8 cellular contexts compared by ENCODE assay signal in genomic region chr1:66752000-66752592, GRCh38. TPM values are rescaled to one million over a fixed set of nuclear protein-coding genes. Genes with fewer than 3 reads are reported as not detected.
DNase-seq lines count a peak whose midpoint lies in the region; ATAC-seq, FAIRE-seq and TF ChIP-seq lines count a peak whose summit lies in the region.

TSS of gene DYNLT5 (plus strand) at chr1:66752459. CDS start at chr1:66754659, 2,200 bp downstream.

- H3K36me3 Mint-ChIP-seq in CD8-positive, alpha-beta T cell, result no peaks in the 10 kb centered on the region

- no peak within 1 kb of the TSS for H3K4me3 ChIP-seq in CD8-positive, alpha-beta T cell (ENCODE audit: low read depth, low read length)
- H3K4me3 ChIP-seq in GM12878, result no peak within 1 kb of the TSS
- H3K4me3 ChIP-seq in iPS DF 6.9 (ENCODE audit: low read length), result peak within 1 kb of the TSS; percentile 44; the same call in 1 of the 2 replicates

- TF ChIP-seq EP300 in GM12878 (IDR thresholded peaks at IDR 0.05; ENCODE audit: borderline replicate concordance in 1 of 2, control insufficient read depth in 1 of 2, low read depth in 2 of 2, low read length in 2 of 2), result no peak

- H3K36me3 ChIP-seq in CD8-positive, alpha-beta T cell (ENCODE audit: insufficient read depth, low read length), result no peaks in the 10 kb centered on the region
- no peaks in the 10 kb centered on the region for H3K36me3 ChIP-seq in GM12878 (ENCODE audit: control insufficient read depth in 2 of 2, insufficient read depth in 2 of 2, low read length in 1 of 2)
- no peaks in the 10 kb centered on the region for H3K36me3 ChIP-seq in iPS DF 6.9 (ENCODE audit: control insufficient read depth, insufficient read depth, low read length)

- H3K27ac Mint-ChIP-seq in CD8-positive, alpha-beta T cell, result no peak within 1 kb of the TSS

- WGBS in GM12878 (ENCODE audit: insufficient coverage, insufficient replicate concordance, low lambda C conversion rate, missing lambda C conversion rate), result 47% methylated on average over 32 of the region's 35 CpGs
- no CpG with 5 or more reads among the region's 35 CpGs for WGBS in iPS DF 6.9 (ENCODE audit: insufficient coverage, insufficient read length)

- no peaks in the 10 kb centered on the region for H3K79me2 ChIP-seq in GM12878 (ENCODE audit: control insufficient read depth, insufficient read depth, low read length)

- H3K27me3 Mint-ChIP-seq in CD8-positive, alpha-beta T cell (ENCODE audit: low read depth), result peaks cover 37% of the 10 kb centered on the region

- H2AFZ ChIP-seq in GM12878 (ENCODE audit: control insufficient read depth, low read depth, low read length), result no peak within 1 kb of the TSS

- H3K9me3 Mint-ChIP-seq in CD8-positive, alpha-beta T cell, result no peaks in the 10 kb centered on the region

- H3K9ac ChIP-seq in GM12878 (ENCODE audit: control insufficient read depth, insufficient read depth, low read length), result no peak within 1 kb of the TSS

- peak within 1 kb of the TSS; percentile 35; the same call in 1 of the 2 replicates for H3K4me2 ChIP-seq in GM12878 (ENCODE audit: control insufficient read depth, insufficient read depth)

- H3K9me3 ChIP-seq in CD8-positive, alpha-beta T cell (ENCODE audit: low read length), result no peaks in the 10 kb centered on the region
- H3K9me3 ChIP-seq in GM12878 (replicated peaks; ENCODE audit: control insufficient read depth, insufficient read depth, low read length), result no peaks in the 10 kb centered on the region
- H3K9me3 ChIP-seq in iPS DF 6.9 (ENCODE audit: control insufficient read depth, insufficient read depth, low read length), result no peaks in the 10 kb centered on the region

- H4K20me1 ChIP-seq in GM12878 (ENCODE audit: control insufficient read depth, insufficient read depth), result no peaks in the 10 kb centered on the region

- FAIRE-seq in GM12878 (lab: Jason Lieb, UNC), result no peak

- POLR2A ChIA-PET in CD8-positive, alpha-beta T cell (lab: Charles Lee), result no interaction called here
- POLR2A ChIA-PET in GM12878 (lab: Charles Lee), result no interaction called here

- peak; percentile 20; the same call in 1 of the 2 replicates for TF ChIP-seq RAD21 in GM12878 (IDR thresholded peaks at IDR 0.05; ENCODE audit: insufficient read depth, low read depth, low read length)

- SMC1A ChIA-PET in GM12878 (lab: Charles Lee; ENCODE audit: uncharacterized antibody, unreplicated experiment), result no interaction called here

- intact Hi-C loops in CD8-positive, alpha-beta T cell (cut with DNase I, micrococcal nuclease), result no loop called here
- intact Hi-C loops in GM12878 (cut with micrococcal nuclease; ENCODE audit: unreplicated experiment), result no loop called here

- no TSS peak for BruUV-seq in GM12878 (replicated peaks; lab: Mats Ljungman, UMichigan)

- in situ Hi-C loops in GM12878 (cut with MboI), result loop anchor here (25.0 kb wide), 1 partner anchor 735 kb away; no protein-coding TSS in a partner anchor

- RAD21 ChIA-PET in GM12878 (lab: Charles Lee; ENCODE audit: unreplicated experiment), result no interaction called here

- H3K4me1 ChIP-seq in CD8-positive, alpha-beta T cell (ENCODE audit: insufficient read depth, low read length), result peaks cover 12% of the 10 kb centered on the region
- H3K4me1 ChIP-seq in GM12878 (ENCODE audit: control insufficient read depth, insufficient read depth, low read length) (no peaks in the 10 kb centered on the region), iPS DF 6.9 (ENCODE audit: control insufficient read depth, insufficient read depth, low read length) (no peaks in the 10 kb centered on the region; the same call in 1 of the 2 replicates)

- peaks cover 20% of the 10 kb centered on the region for H3K27me3 ChIP-seq in CD8-positive, alpha-beta T cell (ENCODE audit: insufficient read depth, low read length)
- H3K27me3 ChIP-seq in GM12878 (replicated peaks in 1 of 2; ENCODE audit: control insufficient read depth in 2 of 2, insufficient read depth in 2 of 2, low read length in 1 of 2) (peaks cover 6 to 13% of the 10 kb centered on the region in 2 experiments; a peak in 3 of 4 replicates), iPS DF 6.9 (ENCODE audit: control insufficient read depth, insufficient read depth, low read length) (no peaks in the 10 kb centered on the region; the same call in 1 of the 2 replicates)

- CTCF ChIA-PET in CD8-positive, alpha-beta T cell (lab: Charles Lee), result interaction anchor here (2.0 kb wide), 1 partner anchor 462 kb away, joined by 5 read pairs; no protein-coding TSS in a partner anchor
- CTCF ChIA-PET in GM12878 (lab: Yijun Ruan, JAX), result no interaction called here

- no peak for TF ChIP-seq CTCF in CD8-positive, alpha-beta T cell (IDR thresholded peaks at IDR 0.05)
- no peak for TF ChIP-seq CTCF in GM12878 (IDR thresholded peaks at IDR 0.05 in 2 of 3, conservative IDR thresholded peaks at IDR 0.05 in 1 of 3; ENCODE audit: control insufficient read depth in 2 of 3, extremely low read depth in 1 of 3, insufficient read depth in 1 of 3, low read depth in 3 of 3, low read length in 3 of 3)

- no peak within 1 kb of the TSS for H3K27ac ChIP-seq in CD8-positive, alpha-beta T cell (ENCODE audit: low read depth, low read length)
- H3K27ac ChIP-seq in GM12878 (ENCODE audit: control insufficient read depth, insufficient read depth) (no peak within 1 kb of the TSS), iPS DF 6.9 (ENCODE audit: low read length) (no peak within 1 kb of the TSS)

- H3K4me1 Mint-ChIP-seq in CD8-positive, alpha-beta T cell (ENCODE audit: low read depth), result peaks cover 19% of the 10 kb centered on the region

- no peak for TF ChIP-seq POLR2A in GM12878 (IDR thresholded peaks at IDR 0.05; ENCODE audit: low read depth, low read length)

- H3K4me3 Mint-ChIP-seq in CD8-positive, alpha-beta T cell, result peak within 1 kb of the TSS; percentile 40

- DNase-seq in CD8-positive, alpha-beta T cell, result no peak
- no peak for DNase-seq in GM12878 (ENCODE audit: low read depth, low spot score)
- no peak for DNase-seq in iPS DF 6.9 (ENCODE audit: low read depth, low spot score)
- DNase-seq in retina, result peak; percentile 81
- DNase-seq in activated CD4-positive, CD25-positive, alpha-beta regulatory T cell treated with anti-CD3 and anti-CD28 coated beads, Interleukin-2, amount 50 U/mL, for 72 hours, result no peak

- no peak for ATAC-seq in CD8-positive, alpha-beta T cell
- peak; percentile 63 for ATAC-seq in HG03442 (IDR thresholded peaks at IDR 0.05; ENCODE audit: unreplicated experiment)
- ATAC-seq in GM12878, result peak; percentile 37
- ATAC-seq in GM21529 (IDR thresholded peaks at IDR 0.05; ENCODE audit: unreplicated experiment), result no peak
- ATAC-seq in GM18873 (IDR thresholded peaks at IDR 0.05; ENCODE audit: low FRiP score, unreplicated experiment), result no peak

TF ChIP-seq in GM12878, 131 proteins besides CTCF, POLR2A, EP300 and RAD21 (continues in another document):
- no peak for TF ChIP-seq STAT1 (conservative IDR thresholded peaks at IDR 0.05)
- no peak for TF ChIP-seq NFYA (IDR thresholded peaks at IDR 0.05; ENCODE audit: borderline replicate concordance, low read depth, low read length)
- no peak for TF ChIP-seq ZNF24 (IDR thresholded peaks at IDR 0.05)
- TF ChIP-seq KDM1A (IDR thresholded peaks at IDR 0.05; ENCODE audit: borderline replicate concordance), result no peak
- no peak for TF ChIP-seq USF1 (IDR thresholded peaks at IDR 0.05; ENCODE audit: borderline replicate concordance, extremely low read length, insufficient read depth, low read depth, low read length)
- TF ChIP-seq ESRRA (IDR thresholded peaks at IDR 0.05; ENCODE audit: low read length), result no peak

RNA-seq across cellular contexts. Expression of gene DYNLT5, which starts in this region (rescaled TPM):
- not detected for total RNA-seq in CD8-positive, alpha-beta T cell
- total RNA-seq in GM12878 (2013; cell fraction: nucleolus; rRNA removed), result not detected in 2 replicates
- total RNA-seq in GM12878 (2014; rRNA removed) (not detected in 2 replicates), GM12878 (2014; rRNA removed; fragmentation: Illumina TruSeq; extraction: Trizol) (not detected in 2 replicates), GM12878 (2021) (not detected in 2 replicates)
- polyA plus RNA-seq in GM12878 (2011; ENCODE audit: low read depth), result not detected
- polyA plus RNA-seq in GM12878 (2011; rRNA removed) (not detected in 2 replicates), GM12878 (2014; fragmentation: Illumina TruSeq; extraction: Trizol) (not detected in 2 replicates), GM12878 (2014; fragmentation: Nextera tagmentation; extraction: Ambion mirVana) (not detected), GM12878 (2014; rRNA removed) (not detected in 2 replicates), GM12878 (2016; fragmentation: Nextera tagmentation; extraction: Ambion mirVana) (not detected)
- polyA plus RNA-seq in GM12878 (2011; cell fraction: cytosol; rRNA removed), result not detected in 2 replicates
- not detected in 2 replicates for polyA plus RNA-seq in GM12878 (2011; cell fraction: nucleus; rRNA removed)
- not detected in 2 replicates for polyA plus RNA-seq in GM12878 (2012)
- polyA minus RNA-seq in GM12878 (2011; rRNA and poly(A)+ RNA removed), result not detected in 2 replicates
- not detected in 2 replicates for polyA minus RNA-seq in GM12878 (2011; cell fraction: cytosol; rRNA and poly(A)+ RNA removed)
- not detected in 2 replicates for polyA minus RNA-seq in GM12878 (2011; cell fraction: nucleus; rRNA and poly(A)+ RNA removed)

Comparison
In these comparisons a context has a peak if more than half of its experiments do, and no peak if none do; other contexts are left out.
1. Peak in ATAC-seq and H3K4me2 ChIP-seq in GM12878; RNA of the gene not detected or under 1 TPM.